Comparison of ENCODE assay signal across 8 cellular contexts in the genomic region with DNA sequence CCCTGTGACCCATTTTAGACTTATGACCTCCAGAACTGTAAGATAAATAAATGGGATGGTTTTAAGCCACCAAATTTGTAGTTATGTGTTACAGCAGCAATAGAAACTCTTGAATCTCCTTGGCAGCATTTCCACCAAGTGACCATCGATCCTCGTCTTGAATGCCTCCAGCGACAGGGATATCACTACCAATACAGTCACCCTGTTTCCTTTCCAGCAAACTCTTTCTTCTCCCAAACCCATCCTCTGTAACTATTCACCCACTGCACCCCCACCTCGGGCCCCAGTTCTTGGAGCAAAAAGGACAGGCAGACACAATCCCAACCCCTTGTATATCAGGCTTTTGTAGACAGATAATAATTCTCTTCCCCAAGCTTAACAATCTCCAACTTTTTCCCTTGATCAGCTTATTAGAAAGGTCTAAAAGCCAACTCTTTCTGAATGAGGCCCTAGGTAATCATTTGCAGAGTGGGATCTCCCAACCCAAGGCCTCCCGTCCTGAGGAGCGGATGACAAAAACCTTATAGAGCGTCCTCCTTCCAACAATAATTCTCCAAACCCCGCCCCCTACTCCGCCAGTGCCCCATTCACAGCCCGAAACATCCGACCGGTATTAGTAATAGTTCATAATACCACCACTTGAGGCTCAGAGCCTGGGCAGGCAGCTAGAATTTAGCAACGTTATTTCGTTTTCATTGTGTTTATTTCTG. TPM values are rescaled to one million over a fixed set of nuclear protein-coding genes. Genes with fewer than 3 reads are reported as not detected.
DNase-seq lines count a peak whose midpoint lies in the region; ATAC-seq and TF ChIP-seq lines count a peak whose summit lies in the region.

No MANE protein-coding gene starts in this region.

- H3K9ac ChIP-seq in skeletal muscle tissue (ENCODE audit: low read depth in 1 of 3, low read length in 3 of 3): peak overlapping the region; percentile 73 to 82 (median 80)

- H3K9me3 Mint-ChIP-seq in GM23338: no peaks in the 10 kb centered on the region

- DNase-seq in activated CD4-positive, alpha-beta T cell treated with anti-CD3 and anti-CD28 coated beads, Interleukin-2, amount 50 U/mL, for 4 hours: peak; percentile 26 to 33
- no peak for DNase-seq in activated CD4-positive, alpha-beta T cell treated with anti-CD3 and anti-CD28 coated beads for 48 hours
- DNase-seq in GM23338 (ENCODE audit: low spot score) (peak; percentile 79), LNCaP clone FGC (ENCODE audit: low read depth) (no peak), hepatic stellate cell (ENCODE audit: low spot score) (peak; percentile 65)
- no peak for DNase-seq in activated CD4-positive, alpha-beta T cell treated with anti-CD3 and anti-CD28 coated beads, Interleukin-2, amount 50 U/mL, for 1 hour

- no peaks in the 10 kb centered on the region for H3K27me3 ChIP-seq in GM23338 (ENCODE audit: insufficient read depth)
- no peaks in the 10 kb centered on the region for H3K27me3 ChIP-seq in skeletal muscle tissue (ENCODE audit: control insufficient read depth in 3 of 3, insufficient read depth in 3 of 3, low read length in 3 of 3)

- peak overlapping the region; percentile 82 for H3K4me2 ChIP-seq in GM23338

- TF ChIP-seq CTCF in GM23338 (conservative IDR thresholded peaks at IDR 0.05; ENCODE audit: low read depth in 2 of 2): no peak
- no peak for TF ChIP-seq CTCF in LNCaP clone FGC (IDR thresholded peaks at IDR 0.05; ENCODE audit: control insufficient read depth, extremely low read depth, insufficient read depth)
- TF ChIP-seq CTCF in WI38 (IDR thresholded peaks at IDR 0.05; ENCODE audit: low read depth, low read length): no peak

- H3K4me1 ChIP-seq in GM23338 (ENCODE audit: insufficient read depth): peaks cover 6% of the 10 kb centered on the region; the same call in 1 of the 2 replicates
- peaks cover 13 to 28% (median 25%) of the 10 kb centered on the region in 3 donors for H3K4me1 ChIP-seq in skeletal muscle tissue (ENCODE audit: control insufficient read depth in 3 of 3, insufficient read depth in 3 of 3, low read length in 3 of 3)

- no peaks in the 10 kb centered on the region for H3K36me3 Mint-ChIP-seq in GM23338 (ENCODE audit: low read depth)

- H2AFZ ChIP-seq in GM23338: peak overlapping the region; percentile 99

- H3K27ac ChIP-seq in GM23338 (ENCODE audit: low read depth) (no peak overlapping the region), skeletal muscle tissue (ENCODE audit: low read depth, low read length) (peak overlapping the region; percentile 86)

- H4K20me1 ChIP-seq in GM23338 (replicated peaks; ENCODE audit: insufficient read depth): no peaks in the 10 kb centered on the region; the same call in 1 of the 2 replicates

- no peaks in the 10 kb centered on the region for H3K9me3 ChIP-seq in skeletal muscle tissue (ENCODE audit: control insufficient read depth in 3 of 3, low read length in 3 of 3)

- peak overlapping the region; percentile 56 for H3K4me3 ChIP-seq in GM23338
- peak overlapping the region; percentile 61 for H3K4me3 ChIP-seq in LNCaP clone FGC (ENCODE audit: low read depth, low read length)
- H3K4me3 ChIP-seq in WI38 (ENCODE audit: low read depth, low read length): peak overlapping the region; percentile 63
- H3K4me3 ChIP-seq in skeletal muscle tissue (ENCODE audit: low read length in 3 of 3): peak overlapping the region; percentile 61 to 87 (median 78)

- H3K4me1 Mint-ChIP-seq in GM23338: peaks cover 6% of the 10 kb centered on the region

- no peaks in the 10 kb centered on the region for H3K79me2 ChIP-seq in GM23338 (replicated peaks; ENCODE audit: insufficient read depth)

- no peaks in the 10 kb centered on the region for H3K9me2 ChIP-seq in GM23338 (ENCODE audit: insufficient read depth)

- H3K36me3 ChIP-seq in GM23338 (ENCODE audit: insufficient read depth) (no peaks in the 10 kb centered on the region), skeletal muscle tissue (ENCODE audit: control insufficient read depth in 3 of 3, insufficient read depth in 3 of 3, low read length in 3 of 3) (no peaks in the 10 kb centered on the region)

- peak; percentile 14 for ATAC-seq in GM23338

- H3F3A ChIP-seq in GM23338 (replicated peaks; ENCODE audit: low read depth): no peaks in the 10 kb centered on the region; the same call in 1 of the 2 replicates

- H3K27me3 Mint-ChIP-seq in GM23338 (ENCODE audit: insufficient read depth, low read depth, poor library complexity): peaks cover 7% of the 10 kb centered on the region

- H3K27ac Mint-ChIP-seq in GM23338: no peak overlapping the region

- H3K4me3 Mint-ChIP-seq in GM23338: no peak overlapping the region

TF ChIP-seq in GM23338, 12 proteins besides CTCF, POLR2A, EP300 and RAD21 (continues in another document):
- TF ChIP-seq EZH2phosphoT487 (IDR thresholded peaks at IDR 0.05; ENCODE audit: unreplicated experiment) (no peak), ZNF331 (CRISPR knock-in tag; IDR thresholded peaks at IDR 0.05; ENCODE audit: low read depth) (no peak), JUNB (IDR thresholded peaks at IDR 0.05; ENCODE audit: unreplicated experiment) (no peak), ZNF114 (CRISPR knock-in tag; IDR thresholded peaks at IDR 0.05) (no peak), EZH2 (IDR thresholded peaks at IDR 0.05; ENCODE audit: low read depth, unreplicated experiment) (no peak), CREB1 (CRISPR knock-in tag; IDR thresholded peaks at IDR 0.05; ENCODE audit: low read depth) (no peak), NANOG (IDR thresholded peaks at IDR 0.05; ENCODE audit: borderline replicate concordance) (no peak), POLR2AphosphoS5 (IDR thresholded peaks at IDR 0.05; ENCODE audit: low read depth) (no peak)
- TF ChIP-seq, protein P1, sequence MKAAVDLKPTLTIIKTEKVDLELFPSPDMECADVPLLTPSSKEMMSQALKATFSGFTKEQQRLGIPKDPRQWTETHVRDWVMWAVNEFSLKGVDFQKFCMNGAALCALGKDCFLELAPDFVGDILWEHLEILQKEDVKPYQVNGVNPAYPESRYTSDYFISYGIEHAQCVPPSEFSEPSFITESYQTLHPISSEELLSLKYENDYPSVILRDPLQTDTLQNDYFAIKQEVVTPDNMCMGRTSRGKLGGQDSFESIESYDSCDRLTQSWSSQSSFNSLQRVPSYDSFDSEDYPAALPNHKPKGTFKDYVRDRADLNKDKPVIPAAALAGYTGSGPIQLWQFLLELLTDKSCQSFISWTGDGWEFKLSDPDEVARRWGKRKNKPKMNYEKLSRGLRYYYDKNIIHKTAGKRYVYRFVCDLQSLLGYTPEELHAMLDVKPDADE (IDR thresholded peaks at IDR 0.05): no peak

RNA-seq across cellular contexts. Expression of a gene that starts 14.7 kb away (rescaled TPM):
- total RNA-seq in GM23338 (2014; rRNA removed; shearing (Covaris generic)): 2.1 and 6.1 TPM in 2 replicates
- polyA plus RNA-seq in GM23338 (2016; fragmentation: Nextera tagmentation; extraction: Ambion mirVana): 1.3 and 1.9 TPM in 2 replicates
- under 0.01 TPM for total RNA-seq in skeletal muscle tissue

RNA-seq across cellular contexts. Expression of a gene that starts 54.1 kb away (rescaled TPM):
- 13.2 and 13.4 TPM in 2 replicates for total RNA-seq in GM23338 (2014; rRNA removed; shearing (Covaris generic))
- polyA plus RNA-seq in GM23338 (2016; fragmentation: Nextera tagmentation; extraction: Ambion mirVana): 10.3 and 10.9 TPM in 2 replicates
- 37.1 TPM for total RNA-seq in skeletal muscle tissue

RNA-seq across cellular contexts. Expression of a gene that starts 59.4 kb away (rescaled TPM):
- not detected in 2 replicates for total RNA-seq in GM23338 (2014; rRNA removed; shearing (Covaris generic))
- polyA plus RNA-seq in GM23338 (2016; fragmentation: Nextera tagmentation; extraction: Ambion mirVana): 0.19 and 0.42 TPM in 2 replicates
- total RNA-seq in skeletal muscle tissue: not detected

Comparison
In these comparisons a context has a peak if more than half of its experiments do, and no peak if none do; other contexts are left out.
1. DNase-seq: peak in activated CD4-positive, alpha-beta T cell treated with anti-CD3 and anti-CD28 coated beads, Interleukin-2, amount 50 U/mL, for 4 hours (2 of 2), GM23338 (single experiment) and hepatic stellate cell (single experiment); none in activated CD4-positive, alpha-beta T cell treated with anti-CD3 and anti-CD28 coated beads for 48 hours (single experiment), LNCaP clone FGC (single experiment) and activated CD4-positive, alpha-beta T cell treated with anti-CD3 and anti-CD28 coated beads, Interleukin-2, amount 50 U/mL, for 1 hour (single experiment).
2. Peak in every context shown above with its lines, with median percentiles within 50 percentile points of each other: H3K4me3 ChIP-seq.